In genomic region chr15:78836333-78836732, GRCh38 we compare ENCODE assay signal across 24 cellular contexts. TPM values are rescaled to one million over a fixed set of nuclear protein-coding genes. Genes with fewer than 3 reads are reported as not detected.
DNase-seq lines count a peak whose midpoint lies in the region; ATAC-seq, FAIRE-seq and TF ChIP-seq lines count a peak whose summit lies in the region.
"Had no signal": no experiment of that assay in that cellular context is flagged by ENCODE, and none has a peak within 500 bp of the region (broad histone marks: within the 10 kb centered on the region; RNA-seq: fewer than 3 reads in every experiment).

No MANE protein-coding gene starts in this region.

- H3K4me1 ChIP-seq in A549 = no peaks in the 10 kb centered on the region
- H3K4me1 ChIP-seq: BE2C had no signal

- CTCF ChIA-PET in A549 (lab: Yijun Ruan, JAX) = interaction anchor here (0.6 to 2.1 kb wide), 6 partner anchors 15 to 372 kb away, joined by 3 to 5 read pairs (median 3); no protein-coding TSS in a partner anchor

- TF ChIP-seq CTCF in A549 (IDR thresholded peaks at IDR 0.05) = no peak
- no peak for TF ChIP-seq CTCF in nephron (IDR thresholded peaks at IDR 0.05; ENCODE audit: unreplicated experiment in 3 of 3)

- H3K27ac Mint-ChIP-seq in nephron (peak overlapping the region in 2 of 3 experiments; percentile 13 to 19), immature natural killer cell (no peak overlapping the region)
- H3K27ac Mint-ChIP-seq: CD14-positive monocyte; CD4-positive, alpha-beta memory T cell; CD4-positive, CD25-positive, alpha-beta regulatory T cell; CD8-positive, alpha-beta memory T cell had no signal

- H3K9me3 ChIP-seq in A549 = no peaks in the 10 kb centered on the region
- H3K9me3 ChIP-seq: BE2C, BLaER1 had no signal

- no peak for TF ChIP-seq RAD21 in A549 (conservative IDR thresholded peaks at IDR 0.05 in 1 of 2, IDR thresholded peaks at IDR 0.05 in 1 of 2)

- no peak for FAIRE-seq in A549 (lab: Jason Lieb, UNC)
- FAIRE-seq: GM12878, GM12892, GM18507 had no signal

- H3K27ac ChIP-seq in A549 = no peak overlapping the region
- H3K27ac ChIP-seq: 22Rv1, BLaER1 had no signal

- POLR2A ChIA-PET in A549 (lab: Yijun Ruan, JAX) = no interaction called here

- WGBS in A549 (ENCODE audit: missing lambda C conversion rate) = 79% methylated on average over 1 of the region's 1 CpG

- H3K36me3 Mint-ChIP-seq in nephron (ENCODE audit: low read depth) (no peaks in the 10 kb centered on the region), immature natural killer cell (no peaks in the 10 kb centered on the region)
- H3K36me3 Mint-ChIP-seq: CD14-positive monocyte; CD4-positive, alpha-beta memory T cell; CD4-positive, CD25-positive, alpha-beta regulatory T cell had no signal

- no peaks in the 10 kb centered on the region for H3K27me3 Mint-ChIP-seq in nephron (ENCODE audit: low read depth)
- peaks cover 1 to 11% (median 2%) of the 10 kb centered on the region in 3 donors for H3K27me3 Mint-ChIP-seq in immature natural killer cell (ENCODE audit: low read depth in 3 of 3)

- H3K4me3 Mint-ChIP-seq in nephron (no peak overlapping the region), immature natural killer cell (no peak overlapping the region)
- H3K4me3 Mint-ChIP-seq: CD14-positive monocyte; CD4-positive, alpha-beta memory T cell; CD4-positive, CD25-positive, alpha-beta regulatory T cell; CD8-positive, alpha-beta memory T cell had no signal

- H3K4me3 ChIP-seq in A549 = no peak overlapping the region
- H3K4me3 ChIP-seq: BLaER1, GM12878 had no signal

- ATAC-seq in A549 = no peak
- ATAC-seq: GM12878 had no signal

- TF ChIP-seq EP300 in A549 (IDR thresholded peaks at IDR 0.05) = no peak

- H3K9me3 Mint-ChIP-seq in nephron (no peaks in the 10 kb centered on the region), immature natural killer cell (no peaks in the 10 kb centered on the region)
- H3K9me3 Mint-ChIP-seq: CD4-positive, alpha-beta memory T cell; CD8-positive, alpha-beta memory T cell had no signal

- DNase-seq in DMS53 (lab: John Stamatoyannopoulos, UW) (peak; percentile 49), DMS53 treated with DMSO at 0.1 percent for 48 hours (lab: John Stamatoyannopoulos, UW; ENCODE audit: unreplicated experiment) (no peak), A549 (ENCODE audit: low read depth in 1 of 2, low spot score in 1 of 2) (no peak), immature natural killer cell (no peak)
- DNase-seq: ACHN; BE2C; C1 segment of cervical spinal cord; CD4-positive, alpha-beta memory T cell; CD4-positive, CD25-positive, alpha-beta regulatory T cell; CD8-positive, alpha-beta memory T cell; COR-L47; DMS 273 treated with DMSO at 0.1 percent for 48 hours; DMS153; DMS79; DND-41; EL; GDM1 had no signal

- no peak for TF ChIP-seq POLR2A in A549 (IDR thresholded peaks at IDR 0.05; ENCODE audit: low read length)

- H3K4me2 ChIP-seq in A549 = no peak overlapping the region
- H3K4me2 ChIP-seq: BLaER1 had no signal

- peaks cover 23% of the 10 kb centered on the region for H3K4me1 Mint-ChIP-seq in nephron
- peaks cover 2 to 5% of the 10 kb centered on the region in 2 donors for H3K4me1 Mint-ChIP-seq in immature natural killer cell
- H3K4me1 Mint-ChIP-seq: CD8-positive, alpha-beta memory T cell had no signal

TF ChIP-seq in A549, 52 proteins besides CTCF, POLR2A, EP300 and RAD21:
- TF ChIP-seq ZFP36 (IDR thresholded peaks at IDR 0.05; ENCODE audit: borderline replicate concordance, partially characterized antibody) = peak; percentile 38
- no peak for TF ChIP-seq MAZ (IDR thresholded peaks at IDR 0.05; ENCODE audit: borderline replicate concordance, low read depth, low read length)

RNA-seq across cellular contexts. Expression of gene ADAMTS7, which starts 25.1 kb away (rescaled TPM):
- polyA plus RNA-seq in A549 (2011; rRNA removed) = 1.5 and 2.0 TPM in 2 replicates
- 2.2 and 3.3 TPM in 2 replicates for polyA plus RNA-seq in A549 (2012; cell fraction: cytosol; rRNA removed)
- polyA plus RNA-seq in A549 (2012; cell fraction: nucleus; rRNA removed) = 18.1 and 22.2 TPM in 2 replicates
- polyA plus RNA-seq in A549 (2017; fragmentation: RNase III; extraction: RNeasy Plus Mini Kit Qiagen cat#74134 plus additional on column Dnase treatment) = 2.7 to 3.2 TPM (median 2.9 TPM) in 3 replicates
- 3.2 and 5.5 TPM in 2 replicates for polyA minus RNA-seq in A549 (2011; rRNA and poly(A)+ RNA removed)
- polyA plus RNA-seq in immature natural killer cell = not detected
- polyA plus RNA-seq: CD14-positive monocyte; CD4-positive, alpha-beta memory T cell; CD4-positive, CD25-positive, alpha-beta regulatory T cell; CD8-positive, alpha-beta memory T cell had no signal

RNA-seq across cellular contexts. Expression of gene MORF4L1, which starts 36.4 kb away (rescaled TPM):
- polyA plus RNA-seq in A549 (2011; rRNA removed) (491 and 498 TPM in 2 replicates), A549 (2017; fragmentation: RNase III; extraction: RNeasy Plus Mini Kit Qiagen cat#74134 plus additional on column Dnase treatment) (914 to 927 TPM (median 924 TPM) in 3 replicates), immature natural killer cell (100 to 1,000 TPM; 235 to 280 (median 253) TPM)
- 148 and 172 TPM in 2 replicates for polyA plus RNA-seq in A549 (2012; cell fraction: cytosol; rRNA removed)
- 41.3 and 63.7 TPM in 2 replicates for polyA plus RNA-seq in A549 (2012; cell fraction: nucleus; rRNA removed)
- polyA minus RNA-seq in A549 (2011; rRNA and poly(A)+ RNA removed) = 61.8 and 62.4 TPM in 2 replicates

Comparison
In these comparisons a context has a peak if more than half of its experiments do, and no peak if none do; other contexts are left out.
1. H3K27ac Mint-ChIP-seq: peak in nephron (2 of 3); none in immature natural killer cell (0 of 6).